In the genomic region with DNA sequence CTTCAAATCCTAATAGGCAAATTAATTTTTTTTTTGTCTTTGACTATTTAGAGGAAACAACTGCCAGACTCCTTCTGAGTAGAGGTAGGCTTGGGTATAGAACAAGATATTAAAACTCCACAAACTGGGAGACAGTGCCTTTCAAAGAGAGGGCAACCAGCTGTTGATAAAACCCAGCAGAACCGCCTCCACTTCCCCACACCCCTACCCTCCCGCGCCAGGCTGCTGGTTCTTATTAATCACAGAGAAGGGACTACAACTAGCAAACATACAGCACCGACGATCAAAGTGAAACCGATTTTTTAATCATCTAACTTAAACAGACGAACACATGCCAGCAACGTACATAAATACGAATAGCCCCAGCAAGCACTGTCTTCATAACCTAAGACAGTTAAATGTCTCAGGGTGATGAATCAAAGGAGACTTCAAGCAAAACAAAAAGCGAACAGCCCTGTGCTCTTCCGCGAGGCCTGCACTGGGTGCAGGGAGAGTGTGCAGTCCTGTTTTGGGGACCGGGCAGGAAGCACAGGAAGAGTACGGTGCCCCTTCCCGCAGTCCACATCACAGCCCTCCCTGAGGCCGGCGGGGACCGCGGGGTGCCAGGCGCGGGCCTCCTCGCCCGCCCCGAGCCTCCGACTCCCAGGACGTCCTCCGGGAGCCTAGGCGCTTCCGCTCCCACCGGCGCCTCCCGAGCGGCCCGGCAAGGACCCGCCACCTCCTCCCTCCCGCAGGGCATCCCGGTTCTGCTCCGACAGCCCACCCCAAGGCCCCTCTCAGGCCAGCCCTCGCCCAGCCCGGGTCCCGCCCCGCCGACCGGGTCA, we compare ENCODE assay signal across 1 cellular context.
A peak's percentile ranks its signal among the peaks of the same experiment; 100 is the strongest.
TF ChIP-seq lines count a peak whose summit lies in the region.

No MANE protein-coding gene starts in this region.

TF ChIP-seq in HEK293, 187 proteins besides CTCF, POLR2A, EP300 and RAD21 (continued from another document):
- no peak for TF ChIP-seq ZNF214 (tag by site-specific recombination; IDR thresholded peaks at IDR 0.05; ENCODE audit: borderline replicate concordance)
- TF ChIP-seq, protein P1, sequence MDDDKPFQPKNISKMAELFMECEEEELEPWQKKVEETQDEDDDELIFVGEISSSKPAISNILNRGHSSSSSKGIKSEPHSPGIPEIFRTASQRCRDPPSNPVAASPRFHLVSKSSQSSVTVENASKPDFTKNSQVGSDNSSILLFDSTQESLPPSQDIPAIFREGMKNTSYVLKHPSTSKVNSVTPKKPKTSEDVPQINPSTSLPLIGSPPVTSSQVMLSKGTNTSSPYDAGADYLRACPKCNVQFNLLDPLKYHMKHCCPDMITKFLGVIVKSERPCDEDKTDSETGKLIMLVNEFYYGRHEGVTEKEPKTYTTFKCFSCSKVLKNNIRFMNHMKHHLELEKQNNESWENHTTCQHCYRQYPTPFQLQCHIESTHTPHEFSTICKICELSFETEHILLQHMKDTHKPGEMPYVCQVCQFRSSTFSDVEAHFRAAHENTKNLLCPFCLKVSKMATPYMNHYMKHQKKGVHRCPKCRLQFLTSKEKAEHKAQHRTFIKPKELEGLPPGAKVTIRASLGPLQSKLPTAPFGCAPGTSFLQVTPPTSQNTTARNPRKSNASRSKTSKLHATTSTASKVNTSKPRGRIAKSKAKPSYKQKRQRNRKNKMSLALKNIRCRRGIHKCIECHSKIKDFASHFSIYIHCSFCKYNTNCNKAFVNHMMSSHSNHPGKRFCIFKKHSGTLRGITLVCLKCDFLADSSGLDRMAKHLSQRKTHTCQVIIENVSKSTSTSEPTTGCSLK (tag by site-specific recombination; IDR thresholded peaks at IDR 0.05), result no peak
- no peak for TF ChIP-seq ZFP69B (tag by site-specific recombination; IDR thresholded peaks at IDR 0.05)
- TF ChIP-seq ZNF391 (tag by site-specific recombination; IDR thresholded peaks at IDR 0.05; ENCODE audit: borderline replicate concordance, low read depth), result 0 out of 2 replicates have a peak, but pooled peaks have one; percentile 38
- TF ChIP-seq ZBTB48 (tag by site-specific recombination; IDR thresholded peaks at IDR 0.05), result peak; percentile 73; the same call in 1 of the 2 replicates
- TF ChIP-seq OVOL3 (tag by site-specific recombination; IDR thresholded peaks at IDR 0.05), result no peak
- peak; percentile 84 for TF ChIP-seq ZEB2 (tag by site-specific recombination; IDR thresholded peaks at IDR 0.05)
- TF ChIP-seq, protein P2, sequence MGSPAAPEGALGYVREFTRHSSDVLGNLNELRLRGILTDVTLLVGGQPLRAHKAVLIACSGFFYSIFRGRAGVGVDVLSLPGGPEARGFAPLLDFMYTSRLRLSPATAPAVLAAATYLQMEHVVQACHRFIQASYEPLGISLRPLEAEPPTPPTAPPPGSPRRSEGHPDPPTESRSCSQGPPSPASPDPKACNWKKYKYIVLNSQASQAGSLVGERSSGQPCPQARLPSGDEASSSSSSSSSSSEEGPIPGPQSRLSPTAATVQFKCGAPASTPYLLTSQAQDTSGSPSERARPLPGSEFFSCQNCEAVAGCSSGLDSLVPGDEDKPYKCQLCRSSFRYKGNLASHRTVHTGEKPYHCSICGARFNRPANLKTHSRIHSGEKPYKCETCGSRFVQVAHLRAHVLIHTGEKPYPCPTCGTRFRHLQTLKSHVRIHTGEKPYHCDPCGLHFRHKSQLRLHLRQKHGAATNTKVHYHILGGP (tag by site-specific recombination; IDR thresholded peaks at IDR 0.05), result no peak
- no peak for TF ChIP-seq ZNF544 (tag by site-specific recombination; IDR thresholded peaks at IDR 0.05)
- TF ChIP-seq, protein P3, sequence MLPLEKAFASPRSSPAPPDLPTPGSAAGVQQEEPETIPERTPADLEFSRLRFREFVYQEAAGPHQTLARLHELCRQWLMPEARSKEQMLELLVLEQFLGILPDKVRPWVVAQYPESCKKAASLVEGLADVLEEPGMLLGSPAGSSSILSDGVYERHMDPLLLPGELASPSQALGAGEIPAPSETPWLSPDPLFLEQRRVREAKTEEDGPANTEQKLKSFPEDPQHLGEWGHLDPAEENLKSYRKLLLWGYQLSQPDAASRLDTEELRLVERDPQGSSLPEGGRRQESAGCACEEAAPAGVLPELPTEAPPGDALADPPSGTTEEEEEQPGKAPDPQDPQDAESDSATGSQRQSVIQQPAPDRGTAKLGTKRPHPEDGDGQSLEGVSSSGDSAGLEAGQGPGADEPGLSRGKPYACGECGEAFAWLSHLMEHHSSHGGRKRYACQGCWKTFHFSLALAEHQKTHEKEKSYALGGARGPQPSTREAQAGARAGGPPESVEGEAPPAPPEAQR (tag by site-specific recombination; IDR thresholded peaks at IDR 0.05), result no peak
- no peak for TF ChIP-seq EGR2 (tag by site-specific recombination; IDR thresholded peaks at IDR 0.05; ENCODE audit: low read depth)
- TF ChIP-seq GLIS1 (tag by site-specific recombination; IDR thresholded peaks at IDR 0.05), result peak; percentile 54
- TF ChIP-seq ZNF776 (tag by site-specific recombination; IDR thresholded peaks at IDR 0.05; ENCODE audit: borderline replicate concordance), result no peak
- TF ChIP-seq, protein P4, sequence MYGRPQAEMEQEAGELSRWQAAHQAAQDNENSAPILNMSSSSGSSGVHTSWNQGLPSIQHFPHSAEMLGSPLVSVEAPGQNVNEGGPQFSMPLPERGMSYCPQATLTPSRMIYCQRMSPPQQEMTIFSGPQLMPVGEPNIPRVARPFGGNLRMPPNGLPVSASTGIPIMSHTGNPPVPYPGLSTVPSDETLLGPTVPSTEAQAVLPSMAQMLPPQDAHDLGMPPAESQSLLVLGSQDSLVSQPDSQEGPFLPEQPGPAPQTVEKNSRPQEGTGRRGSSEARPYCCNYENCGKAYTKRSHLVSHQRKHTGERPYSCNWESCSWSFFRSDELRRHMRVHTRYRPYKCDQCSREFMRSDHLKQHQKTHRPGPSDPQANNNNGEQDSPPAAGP (tag by site-specific recombination; IDR thresholded peaks at IDR 0.05), result peak; percentile 43; the same call in 1 of the 2 replicates
- TF ChIP-seq, protein P5, sequence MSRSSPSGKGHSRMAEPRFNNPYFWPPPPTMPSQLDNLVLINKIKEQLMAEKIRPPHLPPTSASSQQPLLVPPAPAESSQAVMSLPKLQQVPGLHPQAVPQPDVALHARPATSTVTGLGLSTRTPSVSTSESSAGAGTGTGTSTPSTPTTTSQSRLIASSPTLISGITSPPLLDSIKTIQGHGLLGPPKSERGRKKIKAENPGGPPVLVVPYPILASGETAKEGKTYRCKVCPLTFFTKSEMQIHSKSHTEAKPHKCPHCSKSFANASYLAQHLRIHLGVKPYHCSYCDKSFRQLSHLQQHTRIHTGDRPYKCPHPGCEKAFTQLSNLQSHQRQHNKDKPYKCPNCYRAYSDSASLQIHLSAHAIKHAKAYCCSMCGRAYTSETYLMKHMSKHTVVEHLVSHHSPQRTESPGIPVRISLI (tag by site-specific recombination; IDR thresholded peaks at IDR 0.05), result no peak
- TF ChIP-seq, protein P6, sequence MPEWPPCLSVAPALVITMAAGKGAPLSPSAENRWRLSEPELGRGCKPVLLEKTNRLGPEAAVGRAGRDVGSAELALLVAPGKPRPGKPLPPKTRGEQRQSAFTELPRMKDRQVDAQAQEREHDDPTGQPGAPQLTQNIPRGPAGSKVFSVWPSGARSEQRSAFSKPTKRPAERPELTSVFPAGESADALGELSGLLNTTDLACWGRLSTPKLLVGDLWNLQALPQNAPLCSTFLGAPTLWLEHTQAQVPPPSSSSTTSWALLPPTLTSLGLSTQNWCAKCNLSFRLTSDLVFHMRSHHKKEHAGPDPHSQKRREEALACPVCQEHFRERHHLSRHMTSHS (tag by site-specific recombination; IDR thresholded peaks at IDR 0.05), result no peak
- TF ChIP-seq SCRT1 (tag by site-specific recombination; IDR thresholded peaks at IDR 0.05; ENCODE audit: borderline replicate concordance), result peak; percentile 60; the same call in 1 of the 2 replicates
- TF ChIP-seq TRIM28 (IDR thresholded peaks at IDR 0.05; ENCODE audit: borderline replicate concordance, low read length), result no peak
- no peak for TF ChIP-seq ZNF155 (tag by site-specific recombination; IDR thresholded peaks at IDR 0.05)
- no peak for TF ChIP-seq ZNF366 (tag by site-specific recombination; conservative IDR thresholded peaks at IDR 0.05)
- TF ChIP-seq, protein P7, sequence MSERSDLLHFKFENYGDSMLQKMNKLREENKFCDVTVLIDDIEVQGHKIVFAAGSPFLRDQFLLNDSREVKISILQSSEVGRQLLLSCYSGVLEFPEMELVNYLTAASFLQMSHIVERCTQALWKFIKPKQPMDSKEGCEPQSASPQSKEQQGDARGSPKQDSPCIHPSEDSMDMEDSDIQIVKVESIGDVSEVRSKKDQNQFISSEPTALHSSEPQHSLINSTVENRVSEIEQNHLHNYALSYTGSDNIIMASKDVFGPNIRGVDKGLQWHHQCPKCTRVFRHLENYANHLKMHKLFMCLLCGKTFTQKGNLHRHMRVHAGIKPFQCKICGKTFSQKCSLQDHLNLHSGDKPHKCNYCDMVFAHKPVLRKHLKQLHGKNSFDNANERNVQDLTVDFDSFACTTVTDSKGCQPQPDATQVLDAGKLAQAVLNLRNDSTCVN (tag by site-specific recombination; optimal IDR thresholded peaks at IDR 0.05), result no peak
